1 cellular context compared by ENCODE assay signal in genomic region chr11:63838150-63838681, GRCh38.
TF ChIP-seq lines count a peak whose summit lies in the region.

No MANE protein-coding gene starts in this region.

TF ChIP-seq in HepG2, 621 proteins besides CTCF, POLR2A, EP300 and RAD21 (continued from another document):
- 0 out of 2 replicates have a peak, but pooled peaks have one; percentile 15 for TF ChIP-seq ZNF800 (CRISPR knock-in tag; IDR thresholded peaks at IDR 0.05)
- TF ChIP-seq, protein P1, sequence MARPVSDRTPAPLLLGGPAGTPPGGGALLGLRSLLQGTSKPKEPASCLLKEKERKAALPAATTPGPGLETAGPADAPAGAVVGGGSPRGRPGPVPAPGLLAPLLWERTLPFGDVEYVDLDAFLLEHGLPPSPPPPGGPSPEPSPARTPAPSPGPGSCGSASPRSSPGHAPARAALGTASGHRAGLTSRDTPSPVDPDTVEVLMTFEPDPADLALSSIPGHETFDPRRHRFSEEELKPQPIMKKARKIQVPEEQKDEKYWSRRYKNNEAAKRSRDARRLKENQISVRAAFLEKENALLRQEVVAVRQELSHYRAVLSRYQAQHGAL (CRISPR knock-in tag; IDR thresholded peaks at IDR 0.05; ENCODE audit: not compliant biosample characterization) = no peak
- no peak for TF ChIP-seq CCAR2 (optimal IDR thresholded peaks at IDR 0.05; ENCODE audit: low read depth, low read length)
- TF ChIP-seq ZNF124 (CRISPR knock-in tag; IDR thresholded peaks at IDR 0.05) = no peak
- no peak for TF ChIP-seq KDM1A (CRISPR knock-in tag; IDR thresholded peaks at IDR 0.05)
- no peak for TF ChIP-seq HNF4A (CRISPR knock-in tag; IDR thresholded peaks at IDR 0.05)
- no peak for TF ChIP-seq ZNF598 (CRISPR knock-in tag; IDR thresholded peaks at IDR 0.05; ENCODE audit: borderline replicate concordance)
- TF ChIP-seq ZNF644 (CRISPR knock-in tag; IDR thresholded peaks at IDR 0.05; ENCODE audit: low read depth) = no peak
- no peak for TF ChIP-seq HOXA3 (CRISPR knock-in tag; IDR thresholded peaks at IDR 0.05)
